ENCODE assay signal across 1 cellular context in the genomic region with DNA sequence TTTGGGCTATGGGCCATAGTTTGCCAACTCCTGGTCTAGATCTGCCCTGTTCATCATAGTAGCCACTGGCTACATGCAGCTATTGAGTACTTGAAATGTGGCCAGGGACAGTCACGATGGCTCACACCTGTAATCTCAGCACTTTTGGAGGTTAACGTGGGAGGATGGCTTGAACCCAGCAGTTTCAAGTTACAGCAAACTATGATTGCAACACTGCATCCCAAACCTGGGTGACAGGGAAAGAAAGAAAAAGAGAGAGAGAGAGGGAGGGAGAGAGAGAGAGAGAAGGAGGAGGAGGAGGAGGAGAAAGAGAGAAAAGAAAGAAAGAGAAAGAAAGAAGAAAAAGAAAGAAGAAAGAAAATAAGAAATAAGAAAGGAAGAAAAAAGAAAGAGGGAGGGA.
TF ChIP-seq lines count a peak whose summit lies in the region.

No MANE protein-coding gene starts in this region.

TF ChIP-seq in IMR-90, 13 proteins besides CTCF, POLR2A, EP300 and RAD21 (continued from another document):
- 0 out of 2 replicates have a peak, but pooled peaks have one; percentile 13 for TF ChIP-seq CEBPB (IDR thresholded peaks at IDR 0.05; ENCODE audit: low read depth, low read length)
- TF ChIP-seq, protein P1, sequence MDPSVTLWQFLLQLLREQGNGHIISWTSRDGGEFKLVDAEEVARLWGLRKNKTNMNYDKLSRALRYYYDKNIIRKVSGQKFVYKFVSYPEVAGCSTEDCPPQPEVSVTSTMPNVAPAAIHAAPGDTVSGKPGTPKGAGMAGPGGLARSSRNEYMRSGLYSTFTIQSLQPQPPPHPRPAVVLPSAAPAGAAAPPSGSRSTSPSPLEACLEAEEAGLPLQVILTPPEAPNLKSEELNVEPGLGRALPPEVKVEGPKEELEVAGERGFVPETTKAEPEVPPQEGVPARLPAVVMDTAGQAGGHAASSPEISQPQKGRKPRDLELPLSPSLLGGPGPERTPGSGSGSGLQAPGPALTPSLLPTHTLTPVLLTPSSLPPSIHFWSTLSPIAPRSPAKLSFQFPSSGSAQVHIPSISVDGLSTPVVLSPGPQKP (IDR thresholded peaks at IDR 0.05; ENCODE audit: borderline replicate concordance, low read depth, low read length): no peak
